Comparison of ENCODE assay signal across 27 cellular contexts in genomic region chr14:104363891-104364760, GRCh38.
A peak's percentile ranks its signal among the peaks of the same experiment; 100 is the strongest.
DNase-seq lines count a peak whose midpoint lies in the region; ATAC-seq and TF ChIP-seq lines count a peak whose summit lies in the region.
"Had no signal": no experiment of that assay in that cellular context is flagged by ENCODE, and none has a peak within 500 bp of the region (broad histone marks: within the 10 kb centered on the region; RNA-seq: fewer than 3 reads in every experiment).

No MANE protein-coding gene starts in this region.

- no peak for TF ChIP-seq POLR2A in sigmoid colon (IDR thresholded peaks at IDR 0.05)

- H3K9me3 ChIP-seq in SK-N-SH = no peaks in the 10 kb centered on the region
- H3K9me3 ChIP-seq in sigmoid colon = no peaks in the 10 kb centered on the region
- H3K9me3 ChIP-seq: psoas muscle had no signal

- WGBS in SK-N-SH (ENCODE audit: low lambda C conversion rate) = 58% methylated on average over 13 of the region's 20 CpGs
- WGBS in sigmoid colon, 2 donors = 49 to 76% methylated on average over 20 of the region's 20 CpGs

- intact Hi-C loops in left ventricle myocardium superior (cut with micrococcal nuclease) = no loop called here
- intact Hi-C loops in sigmoid colon (cut with DNase I) = no loop called here

- DNase-seq in SK-N-SH (peak; percentile 31), NCI-H69 (lab: John Stamatoyannopoulos, UW) (peak; percentile 65), left ventricle myocardium superior (peak; percentile 29), sigmoid colon (peak; percentile 42), COLO829 (ENCODE audit: low spot score) (no peak), NCI-H2196 (lab: John Stamatoyannopoulos, UW; ENCODE audit: unreplicated experiment) (no peak)
- no peak for DNase-seq in activated T-cell treated with anti-CD3 and anti-CD28 coated beads, Interleukin-2, amount 50 U/mL, for 48 hours
- DNase-seq: 8988T; activated CD4-positive, alpha-beta memory T cell treated with anti-CD3 and anti-CD28 coated beads, Interleukin-2, amount 10 ng/mL, durations not matched to agents 7 days and 5 days; activated CD4-positive, CD25-positive, alpha-beta regulatory T cell treated with anti-CD3 and anti-CD28 coated beads, Interleukin-2, amount 50 U/mL, for 72 hours; activated CD8-positive, alpha-beta memory T cell treated with anti-CD3 and anti-CD28 coated beads, Interleukin-2, amount 50 U/mL, for 4 hours; activated naive CD4-positive, alpha-beta T cell treated with anti-CD3 and anti-CD28 coated beads for 36 hours; amygdala; HFFc6; naive B cell; NCI-H510A treated with DMSO at 0.1 percent for 48 hours; nucleus accumbens; stimulated activated CD4-positive, alpha-beta T cell treated with anti-CD3 and anti-CD28 coated beads, Interleukin-15, amount 100 ng/mL, for 24 hours; stimulated activated CD4-positive, alpha-beta T cell treated with anti-CD3 and anti-CD28 coated beads, Interleukin-4, amount 100 ng/mL, for 4 hours; trophoblast cell had no signal

- no peaks in the 10 kb centered on the region for H3K36me3 ChIP-seq in SK-N-SH (replicated peaks in 1 of 2; ENCODE audit: control insufficient read depth in 1 of 2, insufficient read depth in 2 of 2, low read length in 1 of 2)
- H3K36me3 ChIP-seq in sigmoid colon = no peaks in the 10 kb centered on the region
- H3K36me3 ChIP-seq: breast epithelium, gastroesophageal sphincter had no signal

- no peak overlapping the region for H3K4me2 ChIP-seq in SK-N-SH
- H3K4me2 ChIP-seq: GM23338 had no signal

- no peak for TF ChIP-seq CTCF in SK-N-SH (IDR thresholded peaks at IDR 0.05)
- TF ChIP-seq CTCF in sigmoid colon (IDR thresholded peaks at IDR 0.05) = no peak

- H3K27me3 ChIP-seq in SK-N-SH (ENCODE audit: insufficient read depth) (no peaks in the 10 kb centered on the region), sigmoid colon (peaks cover 0 to 1% (median 0%) of the 10 kb centered on the region in 3 donors)

- H3F3A ChIP-seq in SK-N-SH (replicated peaks; ENCODE audit: insufficient read depth) = no peaks in the 10 kb centered on the region

- POLR2A ChIA-PET in SK-N-SH (lab: Yijun Ruan, JAX) = no interaction called here

- TF ChIP-seq RAD21 in SK-N-SH (IDR thresholded peaks at IDR 0.05; ENCODE audit: low read length) = no peak

- CTCF ChIA-PET in SK-N-SH (lab: Yijun Ruan, JAX) = interaction anchor here (1.0 kb wide), 1 partner anchor 15 kb away, joined by 3 read pairs; no protein-coding TSS in a partner anchor

- H3K9me2 ChIP-seq in SK-N-SH = no peaks in the 10 kb centered on the region

- no peaks in the 10 kb centered on the region for H4K20me1 ChIP-seq in SK-N-SH (ENCODE audit: insufficient read depth)

- no peak overlapping the region for H3K9ac ChIP-seq in SK-N-SH

- H3K4me3 ChIP-seq in SK-N-SH (ENCODE audit: low read depth in 2 of 2, low read length in 1 of 2) (no peak overlapping the region), sigmoid colon (no peak overlapping the region)
- H3K4me3 ChIP-seq: breast epithelium, gastroesophageal sphincter, GM23338, psoas muscle had no signal

- H3K27ac ChIP-seq in SK-N-SH (ENCODE audit: low read depth in 2 of 2, low read length in 1 of 2) (no peak overlapping the region), sigmoid colon (no peak overlapping the region)
- H3K27ac ChIP-seq: breast epithelium, C4-2B, gastroesophageal sphincter, psoas muscle had no signal

- ATAC-seq in SK-N-SH treated with all-trans-retinoic acid at 6 μM for 48 hours = no peak
- peak; percentile 86 for ATAC-seq in left ventricle myocardium superior
- ATAC-seq: gastroesophageal sphincter, GM23338, left lobe of liver, psoas muscle had no signal

- H3K4me1 ChIP-seq in SK-N-SH (ENCODE audit: control insufficient read depth in 1 of 2, insufficient read depth in 2 of 2, low read depth in 1 of 2, low read length in 1 of 2) (peaks cover 0 to 14% of the 10 kb centered on the region in 2 experiments; a peak in 1 of 4 replicates), sigmoid colon (no peaks in the 10 kb centered on the region)
- H3K4me1 ChIP-seq: breast epithelium, gastroesophageal sphincter, psoas muscle had no signal

- TF ChIP-seq EP300 in SK-N-SH (IDR thresholded peaks at IDR 0.05; ENCODE audit: borderline replicate concordance in 1 of 2, low read depth in 1 of 2, low read length in 1 of 2) (no peak), sigmoid colon (IDR thresholded peaks at IDR 0.05) (no peak)

- no peaks in the 10 kb centered on the region for H3K79me2 ChIP-seq in SK-N-SH (ENCODE audit: insufficient read depth)

- H2AFZ ChIP-seq in SK-N-SH (ENCODE audit: low read depth) = no peak overlapping the region
- H2AFZ ChIP-seq: GM23338 had no signal

TF ChIP-seq in SK-N-SH, 30 proteins besides CTCF, POLR2A, EP300 and RAD21:
- TF ChIP-seq GABPA (IDR thresholded peaks at IDR 0.05; ENCODE audit: low read depth) (no peak), FOXJ3 (CRISPR knock-in tag; IDR thresholded peaks at IDR 0.05) (no peak), MAX (IDR thresholded peaks at IDR 0.05; ENCODE audit: low read depth) (no peak), IRF3 (IDR thresholded peaks at IDR 0.05; ENCODE audit: low read depth, low read length) (no peak), SIN3A (IDR thresholded peaks at IDR 0.05; ENCODE audit: borderline replicate concordance, low read depth, low read length) (no peak), FOXM1 (IDR thresholded peaks at IDR 0.05; ENCODE audit: low read depth) (no peak), RFX5 (IDR thresholded peaks at IDR 0.05; ENCODE audit: low read length) (no peak), TAF1 (IDR thresholded peaks at IDR 0.05; ENCODE audit: borderline replicate concordance, low read depth, low read length) (no peak), FOSL2 (IDR thresholded peaks at IDR 0.05; ENCODE audit: borderline replicate concordance, low read depth) (no peak), NFIC (IDR thresholded peaks at IDR 0.05; ENCODE audit: borderline replicate concordance) (no peak), JUND (IDR thresholded peaks at IDR 0.05) (no peak), CHD2 (IDR thresholded peaks at IDR 0.05; ENCODE audit: low read length, partially characterized antibody) (no peak), NRF1 (IDR thresholded peaks at IDR 0.05; ENCODE audit: low read depth, low read length) (no peak), RCOR1 (IDR thresholded peaks at IDR 0.05; ENCODE audit: low read length) (no peak)

TF ChIP-seq in SK-N-SH treated with all-trans-retinoic acid at 6 μM for 48 hours, 23 proteins besides CTCF, POLR2A, EP300 and RAD21 (continues in another document):
- no peak for TF ChIP-seq ESRRG (CRISPR knock-in tag; IDR thresholded peaks at IDR 0.05)
- TF ChIP-seq ARNTL (CRISPR knock-in tag; IDR thresholded peaks at IDR 0.05; ENCODE audit: borderline replicate concordance, low read depth) = no peak
- TF ChIP-seq BACH2 (CRISPR knock-in tag; IDR thresholded peaks at IDR 0.05; ENCODE audit: borderline replicate concordance) = no peak
- no peak for TF ChIP-seq ZFP30 (CRISPR knock-in tag; IDR thresholded peaks at IDR 0.05)
- no peak for TF ChIP-seq ISL1 (CRISPR knock-in tag; IDR thresholded peaks at IDR 0.05)
- no peak for TF ChIP-seq TCF4 (CRISPR knock-in tag; IDR thresholded peaks at IDR 0.05; ENCODE audit: borderline replicate concordance)
- no peak for TF ChIP-seq RARB (CRISPR knock-in tag; IDR thresholded peaks at IDR 0.05)
- TF ChIP-seq ZNF8 (CRISPR knock-in tag; IDR thresholded peaks at IDR 0.05) = no peak
- no peak for TF ChIP-seq PATZ1 (CRISPR knock-in tag; IDR thresholded peaks at IDR 0.05; ENCODE audit: borderline replicate concordance)
- TF ChIP-seq CSDC2 (CRISPR knock-in tag; IDR thresholded peaks at IDR 0.05) = no peak
- TF ChIP-seq TSHZ2 (CRISPR knock-in tag; IDR thresholded peaks at IDR 0.05) = no peak

Comparison
In these comparisons a context has a peak if more than half of its experiments do, and no peak if none do; other contexts are left out.
1. DNase-seq: peak in SK-N-SH (single experiment), NCI-H69 (single experiment), left ventricle myocardium superior (single experiment) and sigmoid colon (single experiment); none in COLO829 (single experiment), activated T-cell treated with anti-CD3 and anti-CD28 coated beads, Interleukin-2, amount 50 U/mL, for 48 hours (0 of 2) and NCI-H2196 (single experiment).